Comparison of ENCODE assay signal across 9 cellular contexts in the genomic region with DNA sequence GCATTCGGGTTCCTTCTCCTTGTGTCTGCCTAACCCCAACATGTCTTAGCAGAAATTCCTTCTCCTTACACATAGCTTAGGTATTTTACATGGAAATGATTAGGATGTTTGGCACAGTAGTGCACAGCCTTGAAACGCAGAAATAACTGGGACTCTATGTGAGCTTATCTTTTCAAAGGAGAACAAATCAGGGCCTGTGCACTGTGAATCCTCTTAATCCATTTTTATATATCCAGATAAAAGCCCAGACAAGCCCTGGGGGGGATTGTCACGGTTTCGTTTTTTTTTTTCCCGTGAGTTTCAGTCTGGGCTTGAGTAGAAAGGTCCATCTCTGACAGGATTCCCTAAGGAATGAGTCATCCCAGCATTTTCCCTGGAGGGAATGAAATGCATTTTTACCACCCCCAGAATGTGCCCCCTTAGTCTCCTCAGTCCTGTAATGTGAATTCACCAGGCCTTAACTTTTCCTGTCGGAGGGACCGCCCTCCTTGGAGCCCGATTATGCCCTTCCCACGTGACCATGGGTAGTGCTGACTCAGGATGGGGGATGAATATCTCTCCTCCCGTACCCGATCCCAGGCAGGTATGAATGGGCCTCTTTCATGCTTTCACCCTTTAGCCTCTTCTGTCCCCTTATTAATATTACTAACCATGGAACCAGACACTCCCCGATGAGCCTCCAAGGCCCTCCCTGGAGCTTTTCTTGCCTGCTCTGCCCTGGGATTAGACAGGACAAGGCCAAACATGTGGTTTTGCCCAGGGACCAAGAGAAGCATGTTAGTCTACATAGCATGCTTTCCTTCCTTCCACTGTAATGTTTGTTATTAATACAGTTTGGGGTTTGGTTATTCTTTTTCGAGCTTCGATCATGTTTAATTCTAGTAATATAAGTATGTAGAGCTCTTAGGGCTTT. TPM values are rescaled to one million over a fixed set of nuclear protein-coding genes. Genes with fewer than 3 reads are reported as not detected.
DNase-seq lines count a peak whose midpoint lies in the region; ATAC-seq and TF ChIP-seq lines count a peak whose summit lies in the region.
"Had no signal": no experiment of that assay in that cellular context is flagged by ENCODE, and none has a peak within 500 bp of the region (broad histone marks: within the 10 kb centered on the region; RNA-seq: fewer than 3 reads in every experiment).

No MANE protein-coding gene starts in this region.

- H3K4me3 ChIP-seq in right atrium auricular region (no peak overlapping the region), skeletal muscle tissue (ENCODE audit: low read length in 3 of 3) (peak overlapping the region in 2 of 3 donors; percentile 45 to 52)

- ATAC-seq in GM19455 (IDR thresholded peaks at IDR 0.05; ENCODE audit: unreplicated experiment): no peak

- peaks cover 0 to 73% of the 10 kb centered on the region in 2 donors for H3K4me1 ChIP-seq in right atrium auricular region
- peaks cover 46 to 52% (median 48%) of the 10 kb centered on the region in 3 donors for H3K4me1 ChIP-seq in skeletal muscle tissue (ENCODE audit: control insufficient read depth in 3 of 3, insufficient read depth in 3 of 3, low read length in 3 of 3)

- H3K9me3 ChIP-seq in right atrium auricular region (no peaks in the 10 kb centered on the region), skeletal muscle tissue (ENCODE audit: control insufficient read depth in 3 of 3, low read length in 3 of 3) (no peaks in the 10 kb centered on the region)

- H3K27me3 ChIP-seq in right atrium auricular region: no peaks in the 10 kb centered on the region
- H3K27me3 ChIP-seq in skeletal muscle tissue (ENCODE audit: control insufficient read depth in 3 of 3, insufficient read depth in 3 of 3, low read length in 3 of 3): no peaks in the 10 kb centered on the region

- peak overlapping the region; percentile 4 to 47 (median 44) for H3K9ac ChIP-seq in skeletal muscle tissue (ENCODE audit: low read depth in 1 of 3, low read length in 3 of 3)

- DNase-seq in GOT3 (lab: John Stamatoyannopoulos, UW): peak; percentile 17
- peak; percentile 96 for DNase-seq in amniotic epithelial cell (ENCODE audit: low read depth)
- no peak for DNase-seq in right atrium auricular region (ENCODE audit: low spot score)
- DNase-seq in T-helper 2 cell: no peak
- DNase-seq in GM10266 (ENCODE audit: extremely low spot score): no peak
- DNase-seq in NCI-H1930 (lab: John Stamatoyannopoulos, UW): no peak
- DNase-seq: activated B cell treated with CpG ODN at 0.5 μM for 24 hours had no signal

- TF ChIP-seq CTCF in right atrium auricular region (IDR thresholded peaks at IDR 0.05) (no peak), GM10266 (IDR thresholded peaks at IDR 0.05; ENCODE audit: control insufficient read depth, insufficient read depth, low read depth, missing control alignments) (no peak)

- peaks cover 40% of the 10 kb centered on the region for H3K36me3 ChIP-seq in right atrium auricular region
- H3K36me3 ChIP-seq in skeletal muscle tissue (ENCODE audit: control insufficient read depth in 3 of 3, insufficient read depth in 3 of 3, low read length in 3 of 3): peaks cover 1 to 18% (median 2%) of the 10 kb centered on the region in 3 donors

- peak overlapping the region; percentile 65 to 73 for H3K27ac ChIP-seq in right atrium auricular region
- peak overlapping the region; percentile 66 for H3K27ac ChIP-seq in skeletal muscle tissue (ENCODE audit: low read depth, low read length)

RNA-seq across cellular contexts. Expression of a gene that starts 23.9 kb away (rescaled TPM):
- 10 to 100 TPM; 32.2 to 33.8 TPM for total RNA-seq in right atrium auricular region
- 58.5 TPM for total RNA-seq in skeletal muscle tissue

RNA-seq across cellular contexts. Expression of a gene that starts 59.0 kb away (rescaled TPM):
- total RNA-seq in right atrium auricular region (10 to 100 TPM; 12.5 to 14.9 TPM), skeletal muscle tissue (38.1 TPM)

RNA-seq across cellular contexts. Expression of a gene that starts 59.1 kb away (rescaled TPM):
- total RNA-seq in right atrium auricular region (1 to 10 TPM; 1.0 to 1.9 TPM), skeletal muscle tissue (1.0 TPM)
- total RNA-seq: activated B cell treated with CpG ODN at 0.5 μM for 24 hours had no signal

Comparison
In these comparisons a context has a peak if more than half of its experiments do, and no peak if none do; other contexts are left out.
1. DNase-seq: peak in GOT3 (single experiment) and amniotic epithelial cell (single experiment); none in right atrium auricular region (single experiment), T-helper 2 cell (0 of 5), GM10266 (single experiment) and NCI-H1930 (0 of 2).
2. H3K4me3 ChIP-seq: peak in skeletal muscle tissue (2 of 3); none in right atrium auricular region (0 of 2).